Comparison of ENCODE assay signal across 2 cellular contexts in the genomic region with DNA sequence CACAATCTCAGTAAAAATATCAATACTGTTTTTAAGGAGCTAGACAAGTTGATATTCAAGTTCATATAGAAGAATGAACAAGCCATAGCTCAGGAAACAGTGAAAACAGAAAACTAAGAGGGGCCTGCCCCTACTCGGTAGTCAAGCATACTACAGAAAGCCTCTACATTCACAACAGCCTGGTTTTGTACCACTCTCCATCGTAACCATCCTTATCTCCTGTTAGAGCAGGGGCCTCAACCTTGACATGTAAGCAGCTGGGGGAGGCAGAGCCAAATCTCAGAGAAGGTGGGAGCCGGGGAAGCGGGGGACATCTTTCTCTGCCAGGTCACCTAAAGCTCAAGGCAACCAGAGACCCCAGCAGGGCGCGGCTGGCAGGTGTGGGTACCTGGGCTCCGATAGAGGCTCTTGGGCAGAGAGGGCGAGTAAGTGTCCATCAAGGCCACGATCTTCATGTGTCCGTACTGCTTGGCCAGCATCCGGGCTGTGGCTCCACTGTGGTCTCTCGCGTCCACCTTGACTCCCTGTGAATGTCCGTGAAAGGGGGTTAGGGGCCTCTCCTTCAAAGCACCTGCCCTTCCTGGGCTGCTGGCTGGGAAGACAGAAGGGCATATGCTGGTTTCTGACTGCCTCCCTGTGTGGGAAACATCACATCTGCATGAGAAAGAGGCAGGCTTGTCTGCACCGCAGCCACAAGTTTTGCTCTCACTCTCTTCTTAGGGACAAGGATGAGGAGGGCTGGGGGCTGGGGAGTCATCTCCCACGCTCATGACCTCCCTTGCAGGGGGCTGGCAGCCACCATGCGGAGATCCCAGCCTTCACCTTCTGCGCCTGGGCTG.
TF ChIP-seq lines count a peak whose summit lies in the region.

No MANE protein-coding gene starts in this region.

TF ChIP-seq in GM23338, 12 proteins besides CTCF, POLR2A, EP300 and RAD21:
- TF ChIP-seq ZNF331 (CRISPR knock-in tag; IDR thresholded peaks at IDR 0.05; ENCODE audit: low read depth) (no peak), ZNF462 (CRISPR knock-in tag; IDR thresholded peaks at IDR 0.05) (no peak), EZH2phosphoT487 (IDR thresholded peaks at IDR 0.05; ENCODE audit: unreplicated experiment) (no peak), JUNB (IDR thresholded peaks at IDR 0.05; ENCODE audit: unreplicated experiment) (no peak), STAT1 (IDR thresholded peaks at IDR 0.05; ENCODE audit: unreplicated experiment) (no peak), POLR2AphosphoS5 (IDR thresholded peaks at IDR 0.05; ENCODE audit: low read depth) (no peak), ZNF114 (CRISPR knock-in tag; IDR thresholded peaks at IDR 0.05) (no peak)

TF ChIP-seq in H1, 55 proteins besides CTCF, POLR2A, EP300 and RAD21:
- TF ChIP-seq POLR2AphosphoS5 (IDR thresholded peaks at IDR 0.05; ENCODE audit: low read depth, low read length) (no peak), POU5F1 (IDR thresholded peaks at IDR 0.05; ENCODE audit: low read depth, low read length) (peak; percentile 59; the same call in 1 of the 2 replicates), EGR1 (IDR thresholded peaks at IDR 0.05; ENCODE audit: borderline replicate concordance, low read depth, low read length) (no peak), SIN3A (conservative IDR thresholded peaks at IDR 0.05 in 1 of 2, IDR thresholded peaks at IDR 0.05 in 1 of 2; ENCODE audit: low read depth in 1 of 2, low read length in 2 of 2) (0 out of 4 replicates have a peak, but pooled peaks of 1 of the 2 experiments have one; percentile 28), JUN (IDR thresholded peaks at IDR 0.05; ENCODE audit: low read depth, low read length) (no peak), MAFK (IDR thresholded peaks at IDR 0.05; ENCODE audit: low read depth, low read length) (no peak), NANOG (IDR thresholded peaks at IDR 0.05; ENCODE audit: insufficient read depth, low read depth, low read length, poor library complexity, severe bottlenecking) (no peak), MAX (IDR thresholded peaks at IDR 0.05) (0 out of 2 replicates have a peak, but pooled peaks have one; percentile 9), SIX5 (IDR thresholded peaks at IDR 0.05; ENCODE audit: low read depth, low read length) (no peak)
TF ChIP-seq in H1: peak in this region for 3.
